ENCODE assay signal across 11 cellular contexts in genomic region chr15:89836255-89837133, GRCh38. TPM values are rescaled to one million over a fixed set of nuclear protein-coding genes. Genes with fewer than 3 reads are reported as not detected.
DNase-seq lines count a peak whose midpoint lies in the region; ATAC-seq, FAIRE-seq and TF ChIP-seq lines count a peak whose summit lies in the region.
"Had no signal": no experiment of that assay in that cellular context is flagged by ENCODE, and none has a peak within 500 bp of the region (broad histone marks: within the 10 kb centered on the region; RNA-seq: fewer than 3 reads in every experiment).

No MANE protein-coding gene starts in this region.

- peaks cover 20% of the 10 kb centered on the region for H3K36me3 Mint-ChIP-seq in activated T-helper 1 cell treated with anti-CD3 and anti-CD28 coated beads, Interleukin-12 subunit alpha, Interleukin-12 subunit beta, Interleukin-2, Interleukin-4 antibody, amounts not matched to agents 30 ng/mL and 10 ng/mL and 1 ng/mL, durations not matched to agents 14 hours and 24 hours and 36 hours (ENCODE audit: low read depth)

- intact Hi-C loops in activated T-helper 1 cell treated with anti-CD3 and anti-CD28 coated beads, Interleukin-12 subunit alpha, Interleukin-12 subunit beta, Interleukin-2, Interleukin-4 antibody, amounts not matched to agents 30 ng/mL and 10 ng/mL and 1 ng/mL, durations not matched to agents 14 hours and 24 hours and 36 hours (cut with micrococcal nuclease), result no loop called here

- H3K4me3 ChIP-seq in right atrium auricular region (no peak overlapping the region), smooth muscle cell (peak overlapping the region; percentile 26)

- FAIRE-seq in D721Med (lab: Jason Lieb, UNC), result no peak
- FAIRE-seq: frontal cortex had no signal

- no peaks in the 10 kb centered on the region for H3K27me3 ChIP-seq in right atrium auricular region
- H3K27me3 ChIP-seq in smooth muscle cell (ENCODE audit: low read depth), result no peaks in the 10 kb centered on the region

- peak overlapping the region; percentile 53 for H3K27ac ChIP-seq in angular gyrus (ENCODE audit: low read depth, low read length)
- H3K27ac ChIP-seq in right atrium auricular region, result peak overlapping the region; percentile 11 to 70
- peak overlapping the region; percentile 96 for H3K27ac ChIP-seq in smooth muscle cell (ENCODE audit: low read depth)

- peak; percentile 90 for DNase-seq in ELR (ENCODE audit: low read depth)
- peak; percentile 55 for DNase-seq in right atrium auricular region (ENCODE audit: low spot score)
- no peak for DNase-seq in smooth muscle cell (lab: John Stamatoyannopoulos, UW; ENCODE audit: unreplicated experiment)
- DNase-seq in activated T-helper 1 cell treated with anti-CD3 and anti-CD28 coated beads, Interleukin-12 subunit alpha, Interleukin-12 subunit beta, Interleukin-2, Interleukin-4 antibody, amounts not matched to agents 30 ng/mL and 10 ng/mL and 1 ng/mL, durations not matched to agents 14 hours and 24 hours and 36 hours (ENCODE audit: low spot score), result no peak
- DNase-seq in D721Med (ENCODE audit: insufficient read length, low spot score), result no peak
- no peak for DNase-seq in stimulated activated CD8-positive, alpha-beta memory T cell treated with anti-CD3 and anti-CD28 coated beads, Interleukin-4, amount 100 ng/mL, for 48 hours
- DNase-seq: stimulated activated CD4-positive, alpha-beta T cell treated with anti-CD3 and anti-CD28 coated beads, Interleukin-4, amount 100 ng/mL, for 24 hours had no signal

- no peak overlapping the region for H2AFZ ChIP-seq in smooth muscle cell (ENCODE audit: low read depth)

- H3K9me3 Mint-ChIP-seq in activated T-helper 1 cell treated with anti-CD3 and anti-CD28 coated beads, Interleukin-12 subunit alpha, Interleukin-12 subunit beta, Interleukin-2, Interleukin-4 antibody, amounts not matched to agents 30 ng/mL and 10 ng/mL and 1 ng/mL, durations not matched to agents 14 hours and 24 hours and 36 hours, result no peaks in the 10 kb centered on the region
- H3K9me3 Mint-ChIP-seq: IgD-negative memory B cell had no signal

- peaks cover 45% of the 10 kb centered on the region for H3K36me3 ChIP-seq in right atrium auricular region
- H3K36me3 ChIP-seq in smooth muscle cell (ENCODE audit: low read depth), result no peaks in the 10 kb centered on the region

- 12% methylated on average over 11 of the region's 11 CpGs for WGBS in smooth muscle cell (ENCODE audit: low lambda C conversion rate)

- TF ChIP-seq CTCF in right atrium auricular region (IDR thresholded peaks at IDR 0.05) (no peak), smooth muscle cell (IDR thresholded peaks at IDR 0.05; ENCODE audit: borderline replicate concordance, insufficient read depth, poor library complexity, severe bottlenecking) (no peak), D721Med (IDR thresholded peaks at IDR 0.05; ENCODE audit: insufficient read depth, missing control alignments) (no peak)

- H3K9me3 ChIP-seq in right atrium auricular region (no peaks in the 10 kb centered on the region), smooth muscle cell (replicated peaks; ENCODE audit: low read depth) (no peaks in the 10 kb centered on the region)

- no peaks in the 10 kb centered on the region for H3K27me3 Mint-ChIP-seq in activated T-helper 1 cell treated with anti-CD3 and anti-CD28 coated beads, Interleukin-12 subunit alpha, Interleukin-12 subunit beta, Interleukin-2, Interleukin-4 antibody, amounts not matched to agents 30 ng/mL and 10 ng/mL and 1 ng/mL, durations not matched to agents 14 hours and 24 hours and 36 hours (ENCODE audit: insufficient read depth)
- H3K27me3 Mint-ChIP-seq: IgD-negative memory B cell had no signal

- H3K4me1 Mint-ChIP-seq in activated T-helper 1 cell treated with anti-CD3 and anti-CD28 coated beads, Interleukin-12 subunit alpha, Interleukin-12 subunit beta, Interleukin-2, Interleukin-4 antibody, amounts not matched to agents 30 ng/mL and 10 ng/mL and 1 ng/mL, durations not matched to agents 14 hours and 24 hours and 36 hours (ENCODE audit: low read depth), result no peaks in the 10 kb centered on the region

- H3K4me3 Mint-ChIP-seq in activated T-helper 1 cell treated with anti-CD3 and anti-CD28 coated beads, Interleukin-12 subunit alpha, Interleukin-12 subunit beta, Interleukin-2, Interleukin-4 antibody, amounts not matched to agents 30 ng/mL and 10 ng/mL and 1 ng/mL, durations not matched to agents 14 hours and 24 hours and 36 hours, result no peak overlapping the region
- H3K4me3 Mint-ChIP-seq: IgD-negative memory B cell had no signal

- H3K9ac ChIP-seq in smooth muscle cell (ENCODE audit: low read depth), result peak overlapping the region; percentile 71

- no peak overlapping the region for H3K27ac Mint-ChIP-seq in activated T-helper 1 cell treated with anti-CD3 and anti-CD28 coated beads, Interleukin-12 subunit alpha, Interleukin-12 subunit beta, Interleukin-2, Interleukin-4 antibody, amounts not matched to agents 30 ng/mL and 10 ng/mL and 1 ng/mL, durations not matched to agents 14 hours and 24 hours and 36 hours

- H3K79me2 ChIP-seq in smooth muscle cell (ENCODE audit: low read depth), result no peaks in the 10 kb centered on the region

- H4K20me1 ChIP-seq in smooth muscle cell (ENCODE audit: low read depth), result no peaks in the 10 kb centered on the region

- H3K4me1 ChIP-seq in right atrium auricular region (peaks cover 0 to 23% of the 10 kb centered on the region in 2 donors), smooth muscle cell (ENCODE audit: low read depth) (peaks cover 3% of the 10 kb centered on the region)

- no peak for ATAC-seq in GM21723 (IDR thresholded peaks at IDR 0.05; ENCODE audit: unreplicated experiment)

- peak overlapping the region; percentile 82 for H3K4me2 ChIP-seq in smooth muscle cell

- peaks cover 35% of the 10 kb centered on the region for H3F3A ChIP-seq in smooth muscle cell (ENCODE audit: low read depth)

RNA-seq across cellular contexts. Expression of gene ANPEP, which starts 21.8 kb away (rescaled TPM):
- 10 to 100 TPM in 1 of 2 donors, 1 to 10 TPM in 1; 8.1 to 22.7 TPM for total RNA-seq in right atrium auricular region
- total RNA-seq in smooth muscle cell, result 11.6 and 12.9 TPM in 2 replicates
- polyA plus RNA-seq in smooth muscle cell, result 16.0 and 17.6 TPM in 2 replicates
- 0.44 and 0.67 TPM in 2 replicates for total RNA-seq in activated T-helper 1 cell treated with anti-CD3 and anti-CD28 coated beads, Interleukin-12 subunit alpha, Interleukin-12 subunit beta, Interleukin-2, Interleukin-4 antibody, amounts not matched to agents 30 ng/mL and 10 ng/mL and 1 ng/mL, durations not matched to agents 14 hours and 24 hours and 36 hours

RNA-seq across cellular contexts. Expression of gene AP3S2, which starts 57.3 kb away (rescaled TPM):
- total RNA-seq in right atrium auricular region, result 10 to 100 TPM; 42.1 to 65.9 TPM
- 54.7 and 55.8 TPM in 2 replicates for total RNA-seq in smooth muscle cell
- polyA plus RNA-seq in smooth muscle cell, result 9.4 and 19.1 TPM in 2 replicates
- total RNA-seq in activated T-helper 1 cell treated with anti-CD3 and anti-CD28 coated beads, Interleukin-12 subunit alpha, Interleukin-12 subunit beta, Interleukin-2, Interleukin-4 antibody, amounts not matched to agents 30 ng/mL and 10 ng/mL and 1 ng/mL, durations not matched to agents 14 hours and 24 hours and 36 hours, result 21.4 and 24.7 TPM in 2 replicates

Comparison
In these comparisons a context has a peak if more than half of its experiments do, and no peak if none do; other contexts are left out.
1. DNase-seq: peak in ELR (single experiment) and right atrium auricular region (single experiment); none in smooth muscle cell (single experiment), activated T-helper 1 cell treated with anti-CD3 and anti-CD28 coated beads, Interleukin-12 subunit alpha, Interleukin-12 subunit beta, Interleukin-2, Interleukin-4 antibody, amounts not matched to agents 30 ng/mL and 10 ng/mL and 1 ng/mL, durations not matched to agents 14 hours and 24 hours and 36 hours (single experiment), D721Med (single experiment) and stimulated activated CD8-positive, alpha-beta memory T cell treated with anti-CD3 and anti-CD28 coated beads, Interleukin-4, amount 100 ng/mL, for 48 hours (single experiment).
2. H3K27ac ChIP-seq: peak in every context shown above with its lines; median percentile 96 in smooth muscle cell; 53 in angular gyrus; 40 in right atrium auricular region.